Comparison of ENCODE assay signal across 12 cellular contexts in the genomic region with DNA sequence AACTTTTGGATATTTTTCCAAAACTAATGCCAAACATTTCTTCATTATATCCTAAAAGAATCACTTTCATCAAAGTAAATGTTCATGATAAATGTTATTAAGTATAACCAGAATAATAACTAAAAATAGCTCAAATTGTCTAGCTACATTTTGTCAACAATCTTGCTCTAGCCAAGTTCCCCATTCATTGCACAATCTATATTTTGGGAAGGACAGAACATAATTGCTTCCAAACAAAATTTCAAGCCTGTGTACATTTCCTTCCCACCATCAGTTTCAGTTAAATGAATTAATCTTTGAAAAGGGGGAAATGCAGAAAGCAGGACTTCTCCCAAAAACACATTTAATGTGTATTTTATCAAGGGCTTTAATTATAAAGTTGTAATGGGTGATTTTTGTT.
"Had no signal": no experiment of that assay in that cellular context is flagged by ENCODE, and none has a peak within 500 bp of the region (broad histone marks: within the 10 kb centered on the region; RNA-seq: fewer than 3 reads in every experiment).

No MANE protein-coding gene starts in this region.

- H3K27me3 ChIP-seq: neutrophil had no signal

- H3K4me3 Mint-ChIP-seq: immature natural killer cell; naive thymus-derived CD8-positive, alpha-beta T cell had no signal

- H3K27ac ChIP-seq: neutrophil had no signal

- H3K4me3 ChIP-seq: coronary artery had no signal

- DNase-seq: activated CD4-positive, alpha-beta T cell treated with anti-CD3 and anti-CD28 coated beads, Interleukin-2, amount 50 U/mL, for 48 hours; activated naive CD4-positive, alpha-beta T cell treated with Interleukin-2 at 50 U/mL for 16 hours; activated T-cell treated with anti-CD3 and anti-CD28 coated beads, Interleukin-2, amount 50 U/mL, for 72 hours; central memory CD4-positive, alpha-beta T cell; effector CD4-positive, alpha-beta T cell; immature natural killer cell; naive thymus-derived CD8-positive, alpha-beta T cell; right cardiac atrium; stimulated activated CD4-positive, alpha-beta T cell treated with anti-CD3 and anti-CD28 coated beads, Interleukin-12 subunit alpha, Interleukin-12 subunit beta, amount 100 ng/mL, for 4 hours; stimulated activated naive CD4-positive, alpha-beta T cell treated with Interleukin-2 at 50 U/mL for 16 hours had no signal

- H3K9me3 ChIP-seq: neutrophil had no signal

- H3K36me3 ChIP-seq: neutrophil had no signal

- H3K27me3 Mint-ChIP-seq: naive thymus-derived CD8-positive, alpha-beta T cell had no signal

- ATAC-seq: right cardiac atrium had no signal
